31 cellular contexts compared by ENCODE assay signal in the genomic region with DNA sequence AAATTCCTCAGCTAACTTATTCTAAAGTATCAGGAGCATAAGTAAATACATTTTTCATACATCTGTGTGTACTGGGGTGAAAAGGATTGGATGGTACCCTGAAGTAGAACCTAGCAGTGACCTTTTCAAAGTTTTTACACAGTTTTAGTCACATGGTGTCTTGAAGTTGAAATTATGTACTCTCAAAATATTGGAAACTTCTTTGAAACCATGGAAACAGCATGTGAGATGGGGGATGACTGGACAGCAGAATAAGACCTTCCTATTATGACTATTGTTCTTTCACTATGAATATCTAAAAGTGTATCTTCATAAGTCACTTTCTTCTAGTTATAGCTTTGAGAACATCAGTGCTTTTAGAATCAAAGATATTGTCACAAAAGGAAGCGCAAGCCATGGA.
DNase-seq lines count a peak whose midpoint lies in the region; ATAC-seq, FAIRE-seq and TF ChIP-seq lines count a peak whose summit lies in the region.
"Had no signal": no experiment of that assay in that cellular context is flagged by ENCODE, and none has a peak within 500 bp of the region (broad histone marks: within the 10 kb centered on the region; RNA-seq: fewer than 3 reads in every experiment).

No MANE protein-coding gene starts in this region.

- H3K4me2 ChIP-seq in GM12878 (ENCODE audit: control insufficient read depth, insufficient read depth) = no peak overlapping the region
- H3K4me2 ChIP-seq: A549; BLaER1; BLaER1 treated with 17β-estradiol and CSF1 and Interleukin-3, amounts not matched to agents 10 nM and 100 nM had no signal

- DNase-seq in GM12878 (ENCODE audit: low read depth, low spot score) = no peak
- DNase-seq in dorsolateral prefrontal cortex = no peak
- DNase-seq: 8988T; ACHN; AML-193; BE2C; C1 segment of cervical spinal cord; Caco-2; Calu3; CD4-positive, alpha-beta memory T cell; CD4-positive, alpha-beta T cell; CD4-positive, CD25-positive, alpha-beta regulatory T cell; CD8-positive, alpha-beta memory T cell; CD8-positive, alpha-beta T cell; COR-L47; DMS 273 treated with DMSO at 0.1 percent for 48 hours; DMS153; DMS53; DMS79; DMS79 treated with DMSO at 0.1 percent for 48 hours; DND-41; EL had no signal

- TF ChIP-seq EP300 in GM12878 (IDR thresholded peaks at IDR 0.05; ENCODE audit: borderline replicate concordance in 1 of 2, control insufficient read depth in 1 of 2, low read depth in 2 of 2, low read length in 2 of 2) = no peak

- TF ChIP-seq RAD21 in GM12878 (IDR thresholded peaks at IDR 0.05; ENCODE audit: insufficient read depth, low read depth, low read length) = no peak

- H2AFZ ChIP-seq in GM12878 (ENCODE audit: control insufficient read depth, low read depth, low read length) = no peak overlapping the region

- POLR2A ChIA-PET in GM12878 (lab: Charles Lee) = no interaction called here

- TF ChIP-seq CTCF in GM12878 (IDR thresholded peaks at IDR 0.05 in 2 of 3, conservative IDR thresholded peaks at IDR 0.05 in 1 of 3; ENCODE audit: control insufficient read depth in 2 of 3, extremely low read depth in 1 of 3, insufficient read depth in 1 of 3, low read depth in 3 of 3, low read length in 3 of 3) (no peak), dorsolateral prefrontal cortex (IDR thresholded peaks at IDR 0.05 in 54 of 56, conservative IDR thresholded peaks at IDR 0.05 in 2 of 56; ENCODE audit: low read depth in 1 of 56, partially characterized antibody in 56 of 56) (no peak)

- no peak for FAIRE-seq in GM12878 (lab: Jason Lieb, UNC)
- FAIRE-seq: A204.1, A549, D721Med had no signal

- no peaks in the 10 kb centered on the region for H4K20me1 ChIP-seq in GM12878 (ENCODE audit: control insufficient read depth, insufficient read depth)
- H4K20me1 ChIP-seq: BLaER1; BLaER1 treated with 17β-estradiol and CSF1 and Interleukin-3, amounts not matched to agents 10 nM and 100 nM had no signal

- no peak for TF ChIP-seq POLR2A in GM12878 (IDR thresholded peaks at IDR 0.05; ENCODE audit: low read depth, low read length)

- H3K27ac ChIP-seq in GM12878 (ENCODE audit: control insufficient read depth, insufficient read depth) (no peak overlapping the region), dorsolateral prefrontal cortex (no peak overlapping the region)
- H3K27ac ChIP-seq: 22Rv1; A549; BLaER1; BLaER1 treated with 17β-estradiol and CSF1 and Interleukin-3, amounts not matched to agents 10 nM and 100 nM; C4-2B had no signal

- ATAC-seq in HG02610 (IDR thresholded peaks at IDR 0.05; ENCODE audit: unreplicated experiment) = peak; percentile 57
- peak; percentile 71 for ATAC-seq in GM12878
- no peak for ATAC-seq in HG03139 (IDR thresholded peaks at IDR 0.05; ENCODE audit: unreplicated experiment)
- ATAC-seq: A549; CD8-positive, alpha-beta T cell had no signal

- H3K9ac ChIP-seq in GM12878 (ENCODE audit: control insufficient read depth, insufficient read depth, low read length) = no peak overlapping the region
- H3K9ac ChIP-seq: BLaER1; BLaER1 treated with 17β-estradiol and CSF1 and Interleukin-3, amounts not matched to agents 10 nM and 100 nM had no signal

- no peak overlapping the region for H3K4me3 ChIP-seq in GM12878
- no peak overlapping the region for H3K4me3 ChIP-seq in dorsolateral prefrontal cortex
- H3K4me3 ChIP-seq: A549; BLaER1; BLaER1 treated with 17β-estradiol and CSF1 and Interleukin-3, amounts not matched to agents 10 nM and 100 nM had no signal

- H3K4me1 ChIP-seq in GM12878 (ENCODE audit: control insufficient read depth, insufficient read depth, low read length) = no peaks in the 10 kb centered on the region
- H3K4me1 ChIP-seq: A549; BE2C; BLaER1; BLaER1 treated with 17β-estradiol and CSF1 and Interleukin-3, amounts not matched to agents 10 nM and 100 nM; Caco-2 had no signal

- H3K79me2 ChIP-seq in GM12878 (ENCODE audit: control insufficient read depth, insufficient read depth, low read length) = no peaks in the 10 kb centered on the region

- WGBS in GM12878 (ENCODE audit: insufficient coverage, insufficient replicate concordance, low lambda C conversion rate, missing lambda C conversion rate) = 45% methylated on average over 1 of the region's 1 CpG

- RAD21 ChIA-PET in GM12878 (lab: Charles Lee; ENCODE audit: unreplicated experiment) = no interaction called here

- H3K27me3 ChIP-seq in GM12878 (replicated peaks in 1 of 2; ENCODE audit: control insufficient read depth in 2 of 2, insufficient read depth in 2 of 2, low read length in 1 of 2) = no peaks in the 10 kb centered on the region
- no peaks in the 10 kb centered on the region for H3K27me3 ChIP-seq in dorsolateral prefrontal cortex
- H3K27me3 ChIP-seq: BE2C; BLaER1; BLaER1 treated with 17β-estradiol and CSF1 and Interleukin-3, amounts not matched to agents 10 nM and 100 nM had no signal

- no peaks in the 10 kb centered on the region for H3K9me3 ChIP-seq in GM12878 (replicated peaks; ENCODE audit: control insufficient read depth, insufficient read depth, low read length)
- H3K9me3 ChIP-seq: A549; BE2C; BLaER1; BLaER1 treated with 17β-estradiol and CSF1 and Interleukin-3, amounts not matched to agents 10 nM and 100 nM; Caco-2 had no signal

- intact Hi-C loops in GM12878 (cut with micrococcal nuclease; ENCODE audit: unreplicated experiment) = no loop called here
- intact Hi-C loops in dorsolateral prefrontal cortex (cut with DNase I) = no loop called here

- H3K36me3 ChIP-seq in GM12878 (ENCODE audit: control insufficient read depth in 2 of 2, insufficient read depth in 2 of 2, low read length in 1 of 2) = no peaks in the 10 kb centered on the region
- H3K36me3 ChIP-seq: BE2C; BLaER1; BLaER1 treated with 17β-estradiol and CSF1 and Interleukin-3, amounts not matched to agents 10 nM and 100 nM had no signal

- SMC1A ChIA-PET in GM12878 (lab: Charles Lee; ENCODE audit: uncharacterized antibody, unreplicated experiment) = interaction anchor here (1.3 to 2.0 kb wide), 2 partner anchors 10 to 13 kb away, joined by 3 to 9 read pairs; no protein-coding TSS in a partner anchor

- in situ Hi-C loops in GM12878 (cut with MboI) = no loop called here

- BruUV-seq in GM12878 (replicated peaks; lab: Mats Ljungman, UMichigan) = no TSS peak

- CTCF ChIA-PET in GM12878 (lab: Yijun Ruan, JAX) = interaction anchor here (1.0 kb wide), 1 partner anchor 540 kb away, joined by 3 read pairs; no protein-coding TSS in a partner anchor

TF ChIP-seq in GM12878, 131 proteins besides CTCF, POLR2A, EP300 and RAD21 (continues in another document):
- no peak for TF ChIP-seq SREBF1 (IDR thresholded peaks at IDR 0.05; ENCODE audit: low read length)
- TF ChIP-seq, protein P1, sequence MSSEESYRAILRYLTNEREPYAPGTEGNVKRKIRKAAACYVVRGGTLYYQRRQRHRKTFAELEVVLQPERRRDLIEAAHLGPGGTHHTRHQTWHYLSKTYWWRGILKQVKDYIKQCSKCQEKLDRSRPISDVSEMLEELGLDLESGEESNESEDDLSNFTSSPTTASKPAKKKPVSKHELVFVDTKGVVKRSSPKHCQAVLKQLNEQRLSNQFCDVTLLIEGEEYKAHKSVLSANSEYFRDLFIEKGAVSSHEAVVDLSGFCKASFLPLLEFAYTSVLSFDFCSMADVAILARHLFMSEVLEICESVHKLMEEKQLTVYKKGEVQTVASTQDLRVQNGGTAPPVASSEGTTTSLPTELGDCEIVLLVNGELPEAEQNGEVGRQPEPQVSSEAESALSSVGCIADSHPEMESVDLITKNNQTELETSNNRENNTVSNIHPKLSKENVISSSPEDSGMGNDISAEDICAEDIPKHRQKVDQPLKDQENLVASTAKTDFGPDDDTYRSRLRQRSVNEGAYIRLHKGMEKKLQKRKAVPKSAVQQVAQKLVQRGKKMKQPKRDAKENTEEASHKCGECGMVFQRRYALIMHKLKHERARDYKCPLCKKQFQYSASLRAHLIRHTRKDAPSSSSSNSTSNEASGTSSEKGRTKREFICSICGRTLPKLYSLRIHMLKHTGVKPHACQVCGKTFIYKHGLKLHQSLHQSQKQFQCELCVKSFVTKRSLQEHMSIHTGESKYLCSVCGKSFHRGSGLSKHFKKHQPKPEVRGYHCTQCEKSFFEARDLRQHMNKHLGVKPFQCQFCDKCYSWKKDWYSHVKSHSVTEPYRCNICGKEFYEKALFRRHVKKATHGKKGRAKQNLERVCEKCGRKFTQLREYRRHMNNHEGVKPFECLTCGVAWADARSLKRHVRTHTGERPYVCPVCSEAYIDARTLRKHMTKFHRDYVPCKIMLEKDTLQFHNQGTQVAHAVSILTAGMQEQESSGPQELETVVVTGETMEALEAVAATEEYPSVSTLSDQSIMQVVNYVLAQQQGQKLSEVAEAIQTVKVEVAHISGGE (CRISPR knock-in tag; IDR thresholded peaks at IDR 0.05) = no peak
- no peak for TF ChIP-seq YY1 (IDR thresholded peaks at IDR 0.05; ENCODE audit: low read depth, low read length)
- TF ChIP-seq, protein P2, sequence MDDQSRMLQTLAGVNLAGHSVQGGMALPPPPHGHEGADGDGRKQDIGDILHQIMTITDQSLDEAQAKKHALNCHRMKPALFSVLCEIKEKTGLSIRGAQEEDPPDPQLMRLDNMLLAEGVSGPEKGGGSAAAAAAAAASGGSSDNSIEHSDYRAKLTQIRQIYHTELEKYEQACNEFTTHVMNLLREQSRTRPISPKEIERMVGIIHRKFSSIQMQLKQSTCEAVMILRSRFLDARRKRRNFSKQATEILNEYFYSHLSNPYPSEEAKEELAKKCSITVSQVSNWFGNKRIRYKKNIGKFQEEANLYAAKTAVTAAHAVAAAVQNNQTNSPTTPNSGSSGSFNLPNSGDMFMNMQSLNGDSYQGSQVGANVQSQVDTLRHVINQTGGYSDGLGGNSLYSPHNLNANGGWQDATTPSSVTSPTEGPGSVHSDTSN (IDR thresholded peaks at IDR 0.05; ENCODE audit: insufficient replicate concordance, low read depth, low read length) = no peak
- TF ChIP-seq NR2C2 (IDR thresholded peaks at IDR 0.05; ENCODE audit: borderline replicate concordance, control insufficient read depth, insufficient read length, low read depth) = no peak
- TF ChIP-seq HDGF (IDR thresholded peaks at IDR 0.05) = no peak
- no peak for TF ChIP-seq CREM (IDR thresholded peaks at IDR 0.05; ENCODE audit: low read depth)
- no peak for TF ChIP-seq MAX (IDR thresholded peaks at IDR 0.05; ENCODE audit: low read depth, low read length)
- no peak for TF ChIP-seq SPI1 (IDR thresholded peaks at IDR 0.05; ENCODE audit: borderline replicate concordance, insufficient read depth, low read depth, low read length)
- no peak for TF ChIP-seq MYB (IDR thresholded peaks at IDR 0.05; ENCODE audit: borderline replicate concordance, low read depth, low read length)
- no peak for TF ChIP-seq DPF2 (IDR thresholded peaks at IDR 0.05)
- TF ChIP-seq SUZ12 (IDR thresholded peaks at IDR 0.05; ENCODE audit: unreplicated experiment) = no peak
- no peak for TF ChIP-seq RFX5 (IDR thresholded peaks at IDR 0.05; ENCODE audit: low read depth, low read length)
- no peak for TF ChIP-seq NFXL1 (IDR thresholded peaks at IDR 0.05; ENCODE audit: borderline replicate concordance)
- TF ChIP-seq MXI1 (IDR thresholded peaks at IDR 0.05; ENCODE audit: low read depth, low read length) = no peak
